Comparison of ENCODE assay signal across 1 cellular context in the genomic region with DNA sequence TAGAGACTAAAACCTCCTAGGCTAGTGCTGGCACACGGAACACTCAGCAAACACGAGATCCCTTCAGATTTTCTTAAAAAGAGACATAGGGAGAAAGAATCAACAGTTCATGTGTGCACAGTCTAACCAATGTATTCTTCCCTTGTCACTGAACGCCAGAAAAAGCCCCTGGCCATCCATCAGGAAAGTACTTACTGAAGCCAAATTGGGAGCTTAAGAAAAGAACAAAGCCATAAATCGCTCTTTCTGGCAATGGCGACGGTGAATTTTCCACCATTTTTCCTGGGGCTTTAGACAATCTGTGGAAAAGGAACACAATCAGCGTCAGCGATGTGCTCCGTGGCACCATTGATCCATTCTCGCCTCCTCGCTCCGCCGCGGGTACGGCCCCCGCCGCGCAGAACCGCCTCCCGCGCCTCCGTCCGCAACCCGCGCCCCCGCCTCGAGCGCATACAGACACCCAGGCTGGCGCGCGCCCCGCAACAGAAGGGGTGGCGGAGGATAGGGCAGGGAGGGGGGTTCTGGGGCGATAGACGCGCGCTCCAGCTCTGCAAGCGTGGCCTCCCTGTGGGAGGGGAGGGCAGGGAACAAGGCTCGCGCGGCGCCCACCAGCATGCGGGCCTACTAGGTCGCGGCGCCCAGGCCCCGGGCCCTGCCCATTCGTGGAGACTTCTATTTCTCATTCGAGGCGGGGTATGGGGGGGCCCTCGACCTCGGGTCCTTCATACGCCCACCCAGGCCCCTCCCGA.
TF ChIP-seq lines count a peak whose summit lies in the region.

No MANE protein-coding gene starts in this region.

TF ChIP-seq in K562, 482 proteins besides CTCF, POLR2A, EP300 and RAD21 (continued from another document and continues in another):
- TF ChIP-seq, protein P1, sequence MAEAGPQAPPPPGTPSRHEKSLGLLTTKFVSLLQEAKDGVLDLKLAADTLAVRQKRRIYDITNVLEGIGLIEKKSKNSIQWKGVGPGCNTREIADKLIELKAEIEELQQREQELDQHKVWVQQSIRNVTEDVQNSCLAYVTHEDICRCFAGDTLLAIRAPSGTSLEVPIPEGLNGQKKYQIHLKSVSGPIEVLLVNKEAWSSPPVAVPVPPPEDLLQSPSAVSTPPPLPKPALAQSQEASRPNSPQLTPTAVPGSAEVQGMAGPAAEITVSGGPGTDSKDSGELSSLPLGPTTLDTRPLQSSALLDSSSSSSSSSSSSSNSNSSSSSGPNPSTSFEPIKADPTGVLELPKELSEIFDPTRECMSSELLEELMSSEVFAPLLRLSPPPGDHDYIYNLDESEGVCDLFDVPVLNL (CRISPR knock-in tag; IDR thresholded peaks at IDR 0.05; ENCODE audit: low read depth): 0 out of 2 replicates have a peak, but pooled peaks have one; percentile 25
- TF ChIP-seq ZNF75A (CRISPR knock-in tag; IDR thresholded peaks at IDR 0.05) (no peak), CTBP1 (IDR thresholded peaks at IDR 0.05; ENCODE audit: borderline replicate concordance) (no peak; the same call in 1 of the 2 replicates), ZNF41 (CRISPR knock-in tag; conservative IDR thresholded peaks at IDR 0.05) (no peak), ZNF232 (CRISPR knock-in tag; IDR thresholded peaks at IDR 0.05) (0 out of 2 replicates have a peak, but pooled peaks have one; percentile 88), POLR2G (IDR thresholded peaks at IDR 0.05; ENCODE audit: low read depth, low read length) (no peak), CHD2 (IDR thresholded peaks at IDR 0.05; ENCODE audit: low read depth, low read length) (no peak), SETDB1 (IDR thresholded peaks at IDR 0.05; ENCODE audit: low read length) (no peak), NELFE (IDR thresholded peaks at IDR 0.05; ENCODE audit: insufficient read depth, insufficient read length) (no peak), ATF7 (IDR thresholded peaks at IDR 0.05) (no peak), SMARCC2 (IDR thresholded peaks at IDR 0.05; ENCODE audit: low read depth) (no peak), CCAR2 (IDR thresholded peaks at IDR 0.05; ENCODE audit: low read depth, low read length) (no peak), CBX2 (IDR thresholded peaks at IDR 0.05; ENCODE audit: insufficient read depth, low read length, poor library complexity, severe bottlenecking) (no peak), NR2C1 (IDR thresholded peaks at IDR 0.05) (no peak), NR2C1 (tag; IDR thresholded peaks at IDR 0.05) (no peak), WHSC1 (IDR thresholded peaks at IDR 0.05; ENCODE audit: low read length) (no peak), XRCC5 (IDR thresholded peaks at IDR 0.05; ENCODE audit: low read depth, low read length) (no peak; the same call in 1 of the 2 replicates), HSF4 (CRISPR knock-in tag; IDR thresholded peaks at IDR 0.05; ENCODE audit: borderline replicate concordance) (no peak), IFI16 (CRISPR knock-in tag; IDR thresholded peaks at IDR 0.05) (no peak), CHD1 (IDR thresholded peaks at IDR 0.05; ENCODE audit: low read length) (no peak), RBM17 (IDR thresholded peaks at IDR 0.05; ENCODE audit: borderline replicate concordance, low read depth, low read length) (no peak), PURB (CRISPR knock-in tag; IDR thresholded peaks at IDR 0.05; ENCODE audit: low read depth) (no peak), ZNF431 (CRISPR knock-in tag; IDR thresholded peaks at IDR 0.05) (no peak; the same call in 1 of the 2 replicates), ILK (tag; IDR thresholded peaks at IDR 0.05; ENCODE audit: borderline replicate concordance, low read depth) (no peak), ERF (CRISPR knock-in tag; IDR thresholded peaks at IDR 0.05) (peak; percentile 80; the same call in 1 of the 2 replicates), NEUROD1 (IDR thresholded peaks at IDR 0.05; ENCODE audit: borderline replicate concordance, low read depth, low read length, partially characterized antibody) (peak; percentile 10), ZNF197 (CRISPR knock-in tag; IDR thresholded peaks at IDR 0.05; ENCODE audit: low read depth) (no peak), CEBPB (tag; IDR thresholded peaks at IDR 0.05) (no peak), ZNF253 (CRISPR knock-in tag; conservative IDR thresholded peaks at IDR 0.05) (no peak), EWSR1 (IDR thresholded peaks at IDR 0.05; ENCODE audit: borderline replicate concordance, low read depth, partially characterized antibody) (no peak), L3MBTL2 (IDR thresholded peaks at IDR 0.05) (no peak), ARHGAP35 (IDR thresholded peaks at IDR 0.05; ENCODE audit: partially characterized antibody) (no peak), FOXJ3 (CRISPR knock-in tag; IDR thresholded peaks at IDR 0.05) (no peak), CSDE1 (IDR thresholded peaks at IDR 0.05) (no peak)
- TF ChIP-seq, protein P2, sequence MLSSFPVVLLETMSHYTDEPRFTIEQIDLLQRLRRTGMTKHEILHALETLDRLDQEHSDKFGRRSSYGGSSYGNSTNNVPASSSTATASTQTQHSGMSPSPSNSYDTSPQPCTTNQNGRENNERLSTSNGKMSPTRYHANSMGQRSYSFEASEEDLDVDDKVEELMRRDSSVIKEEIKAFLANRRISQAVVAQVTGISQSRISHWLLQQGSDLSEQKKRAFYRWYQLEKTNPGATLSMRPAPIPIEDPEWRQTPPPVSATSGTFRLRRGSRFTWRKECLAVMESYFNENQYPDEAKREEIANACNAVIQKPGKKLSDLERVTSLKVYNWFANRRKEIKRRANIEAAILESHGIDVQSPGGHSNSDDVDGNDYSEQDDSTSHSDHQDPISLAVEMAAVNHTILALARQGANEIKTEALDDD (IDR thresholded peaks at IDR 0.05): no peak
- TF ChIP-seq, protein P3, sequence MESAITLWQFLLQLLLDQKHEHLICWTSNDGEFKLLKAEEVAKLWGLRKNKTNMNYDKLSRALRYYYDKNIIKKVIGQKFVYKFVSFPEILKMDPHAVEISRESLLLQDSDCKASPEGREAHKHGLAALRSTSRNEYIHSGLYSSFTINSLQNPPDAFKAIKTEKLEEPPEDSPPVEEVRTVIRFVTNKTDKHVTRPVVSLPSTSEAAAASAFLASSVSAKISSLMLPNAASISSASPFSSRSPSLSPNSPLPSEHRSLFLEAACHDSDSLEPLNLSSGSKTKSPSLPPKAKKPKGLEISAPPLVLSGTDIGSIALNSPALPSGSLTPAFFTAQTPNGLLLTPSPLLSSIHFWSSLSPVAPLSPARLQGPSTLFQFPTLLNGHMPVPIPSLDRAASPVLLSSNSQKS (CRISPR knock-in tag; IDR thresholded peaks at IDR 0.05): no peak
- TF ChIP-seq, protein P4, sequence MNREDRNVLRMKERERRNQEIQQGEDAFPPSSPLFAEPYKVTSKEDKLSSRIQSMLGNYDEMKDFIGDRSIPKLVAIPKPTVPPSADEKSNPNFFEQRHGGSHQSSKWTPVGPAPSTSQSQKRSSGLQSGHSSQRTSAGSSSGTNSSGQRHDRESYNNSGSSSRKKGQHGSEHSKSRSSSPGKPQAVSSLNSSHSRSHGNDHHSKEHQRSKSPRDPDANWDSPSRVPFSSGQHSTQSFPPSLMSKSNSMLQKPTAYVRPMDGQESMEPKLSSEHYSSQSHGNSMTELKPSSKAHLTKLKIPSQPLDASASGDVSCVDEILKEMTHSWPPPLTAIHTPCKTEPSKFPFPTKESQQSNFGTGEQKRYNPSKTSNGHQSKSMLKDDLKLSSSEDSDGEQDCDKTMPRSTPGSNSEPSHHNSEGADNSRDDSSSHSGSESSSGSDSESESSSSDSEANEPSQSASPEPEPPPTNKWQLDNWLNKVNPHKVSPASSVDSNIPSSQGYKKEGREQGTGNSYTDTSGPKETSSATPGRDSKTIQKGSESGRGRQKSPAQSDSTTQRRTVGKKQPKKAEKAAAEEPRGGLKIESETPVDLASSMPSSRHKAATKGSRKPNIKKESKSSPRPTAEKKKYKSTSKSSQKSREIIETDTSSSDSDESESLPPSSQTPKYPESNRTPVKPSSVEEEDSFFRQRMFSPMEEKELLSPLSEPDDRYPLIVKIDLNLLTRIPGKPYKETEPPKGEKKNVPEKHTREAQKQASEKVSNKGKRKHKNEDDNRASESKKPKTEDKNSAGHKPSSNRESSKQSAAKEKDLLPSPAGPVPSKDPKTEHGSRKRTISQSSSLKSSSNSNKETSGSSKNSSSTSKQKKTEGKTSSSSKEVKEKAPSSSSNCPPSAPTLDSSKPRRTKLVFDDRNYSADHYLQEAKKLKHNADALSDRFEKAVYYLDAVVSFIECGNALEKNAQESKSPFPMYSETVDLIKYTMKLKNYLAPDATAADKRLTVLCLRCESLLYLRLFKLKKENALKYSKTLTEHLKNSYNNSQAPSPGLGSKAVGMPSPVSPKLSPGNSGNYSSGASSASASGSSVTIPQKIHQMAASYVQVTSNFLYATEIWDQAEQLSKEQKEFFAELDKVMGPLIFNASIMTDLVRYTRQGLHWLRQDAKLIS (CRISPR knock-in tag; IDR thresholded peaks at IDR 0.05): peak; percentile 93
- TF ChIP-seq, protein P5, sequence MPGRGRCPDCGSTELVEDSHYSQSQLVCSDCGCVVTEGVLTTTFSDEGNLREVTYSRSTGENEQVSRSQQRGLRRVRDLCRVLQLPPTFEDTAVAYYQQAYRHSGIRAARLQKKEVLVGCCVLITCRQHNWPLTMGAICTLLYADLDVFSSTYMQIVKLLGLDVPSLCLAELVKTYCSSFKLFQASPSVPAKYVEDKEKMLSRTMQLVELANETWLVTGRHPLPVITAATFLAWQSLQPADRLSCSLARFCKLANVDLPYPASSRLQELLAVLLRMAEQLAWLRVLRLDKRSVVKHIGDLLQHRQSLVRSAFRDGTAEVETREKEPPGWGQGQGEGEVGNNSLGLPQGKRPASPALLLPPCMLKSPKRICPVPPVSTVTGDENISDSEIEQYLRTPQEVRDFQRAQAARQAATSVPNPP (IDR thresholded peaks at IDR 0.05; ENCODE audit: borderline replicate concordance, insufficient read depth, insufficient read length): no peak
- TF ChIP-seq, protein P6, sequence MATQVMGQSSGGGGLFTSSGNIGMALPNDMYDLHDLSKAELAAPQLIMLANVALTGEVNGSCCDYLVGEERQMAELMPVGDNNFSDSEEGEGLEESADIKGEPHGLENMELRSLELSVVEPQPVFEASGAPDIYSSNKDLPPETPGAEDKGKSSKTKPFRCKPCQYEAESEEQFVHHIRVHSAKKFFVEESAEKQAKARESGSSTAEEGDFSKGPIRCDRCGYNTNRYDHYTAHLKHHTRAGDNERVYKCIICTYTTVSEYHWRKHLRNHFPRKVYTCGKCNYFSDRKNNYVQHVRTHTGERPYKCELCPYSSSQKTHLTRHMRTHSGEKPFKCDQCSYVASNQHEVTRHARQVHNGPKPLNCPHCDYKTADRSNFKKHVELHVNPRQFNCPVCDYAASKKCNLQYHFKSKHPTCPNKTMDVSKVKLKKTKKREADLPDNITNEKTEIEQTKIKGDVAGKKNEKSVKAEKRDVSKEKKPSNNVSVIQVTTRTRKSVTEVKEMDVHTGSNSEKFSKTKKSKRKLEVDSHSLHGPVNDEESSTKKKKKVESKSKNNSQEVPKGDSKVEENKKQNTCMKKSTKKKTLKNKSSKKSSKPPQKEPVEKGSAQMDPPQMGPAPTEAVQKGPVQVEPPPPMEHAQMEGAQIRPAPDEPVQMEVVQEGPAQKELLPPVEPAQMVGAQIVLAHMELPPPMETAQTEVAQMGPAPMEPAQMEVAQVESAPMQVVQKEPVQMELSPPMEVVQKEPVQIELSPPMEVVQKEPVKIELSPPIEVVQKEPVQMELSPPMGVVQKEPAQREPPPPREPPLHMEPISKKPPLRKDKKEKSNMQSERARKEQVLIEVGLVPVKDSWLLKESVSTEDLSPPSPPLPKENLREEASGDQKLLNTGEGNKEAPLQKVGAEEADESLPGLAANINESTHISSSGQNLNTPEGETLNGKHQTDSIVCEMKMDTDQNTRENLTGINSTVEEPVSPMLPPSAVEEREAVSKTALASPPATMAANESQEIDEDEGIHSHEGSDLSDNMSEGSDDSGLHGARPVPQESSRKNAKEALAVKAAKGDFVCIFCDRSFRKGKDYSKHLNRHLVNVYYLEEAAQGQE (CRISPR knock-in tag; IDR thresholded peaks at IDR 0.05; ENCODE audit: low read depth): no peak
- TF ChIP-seq, protein P7, sequence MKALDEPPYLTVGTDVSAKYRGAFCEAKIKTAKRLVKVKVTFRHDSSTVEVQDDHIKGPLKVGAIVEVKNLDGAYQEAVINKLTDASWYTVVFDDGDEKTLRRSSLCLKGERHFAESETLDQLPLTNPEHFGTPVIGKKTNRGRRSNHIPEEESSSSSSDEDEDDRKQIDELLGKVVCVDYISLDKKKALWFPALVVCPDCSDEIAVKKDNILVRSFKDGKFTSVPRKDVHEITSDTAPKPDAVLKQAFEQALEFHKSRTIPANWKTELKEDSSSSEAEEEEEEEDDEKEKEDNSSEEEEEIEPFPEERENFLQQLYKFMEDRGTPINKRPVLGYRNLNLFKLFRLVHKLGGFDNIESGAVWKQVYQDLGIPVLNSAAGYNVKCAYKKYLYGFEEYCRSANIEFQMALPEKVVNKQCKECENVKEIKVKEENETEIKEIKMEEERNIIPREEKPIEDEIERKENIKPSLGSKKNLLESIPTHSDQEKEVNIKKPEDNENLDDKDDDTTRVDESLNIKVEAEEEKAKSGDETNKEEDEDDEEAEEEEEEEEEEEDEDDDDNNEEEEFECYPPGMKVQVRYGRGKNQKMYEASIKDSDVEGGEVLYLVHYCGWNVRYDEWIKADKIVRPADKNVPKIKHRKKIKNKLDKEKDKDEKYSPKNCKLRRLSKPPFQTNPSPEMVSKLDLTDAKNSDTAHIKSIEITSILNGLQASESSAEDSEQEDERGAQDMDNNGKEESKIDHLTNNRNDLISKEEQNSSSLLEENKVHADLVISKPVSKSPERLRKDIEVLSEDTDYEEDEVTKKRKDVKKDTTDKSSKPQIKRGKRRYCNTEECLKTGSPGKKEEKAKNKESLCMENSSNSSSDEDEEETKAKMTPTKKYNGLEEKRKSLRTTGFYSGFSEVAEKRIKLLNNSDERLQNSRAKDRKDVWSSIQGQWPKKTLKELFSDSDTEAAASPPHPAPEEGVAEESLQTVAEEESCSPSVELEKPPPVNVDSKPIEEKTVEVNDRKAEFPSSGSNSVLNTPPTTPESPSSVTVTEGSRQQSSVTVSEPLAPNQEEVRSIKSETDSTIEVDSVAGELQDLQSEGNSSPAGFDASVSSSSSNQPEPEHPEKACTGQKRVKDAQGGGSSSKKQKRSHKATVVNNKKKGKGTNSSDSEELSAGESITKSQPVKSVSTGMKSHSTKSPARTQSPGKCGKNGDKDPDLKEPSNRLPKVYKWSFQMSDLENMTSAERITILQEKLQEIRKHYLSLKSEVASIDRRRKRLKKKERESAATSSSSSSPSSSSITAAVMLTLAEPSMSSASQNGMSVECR (CRISPR knock-in tag; IDR thresholded peaks at IDR 0.05): no peak
- TF ChIP-seq, protein P8, sequence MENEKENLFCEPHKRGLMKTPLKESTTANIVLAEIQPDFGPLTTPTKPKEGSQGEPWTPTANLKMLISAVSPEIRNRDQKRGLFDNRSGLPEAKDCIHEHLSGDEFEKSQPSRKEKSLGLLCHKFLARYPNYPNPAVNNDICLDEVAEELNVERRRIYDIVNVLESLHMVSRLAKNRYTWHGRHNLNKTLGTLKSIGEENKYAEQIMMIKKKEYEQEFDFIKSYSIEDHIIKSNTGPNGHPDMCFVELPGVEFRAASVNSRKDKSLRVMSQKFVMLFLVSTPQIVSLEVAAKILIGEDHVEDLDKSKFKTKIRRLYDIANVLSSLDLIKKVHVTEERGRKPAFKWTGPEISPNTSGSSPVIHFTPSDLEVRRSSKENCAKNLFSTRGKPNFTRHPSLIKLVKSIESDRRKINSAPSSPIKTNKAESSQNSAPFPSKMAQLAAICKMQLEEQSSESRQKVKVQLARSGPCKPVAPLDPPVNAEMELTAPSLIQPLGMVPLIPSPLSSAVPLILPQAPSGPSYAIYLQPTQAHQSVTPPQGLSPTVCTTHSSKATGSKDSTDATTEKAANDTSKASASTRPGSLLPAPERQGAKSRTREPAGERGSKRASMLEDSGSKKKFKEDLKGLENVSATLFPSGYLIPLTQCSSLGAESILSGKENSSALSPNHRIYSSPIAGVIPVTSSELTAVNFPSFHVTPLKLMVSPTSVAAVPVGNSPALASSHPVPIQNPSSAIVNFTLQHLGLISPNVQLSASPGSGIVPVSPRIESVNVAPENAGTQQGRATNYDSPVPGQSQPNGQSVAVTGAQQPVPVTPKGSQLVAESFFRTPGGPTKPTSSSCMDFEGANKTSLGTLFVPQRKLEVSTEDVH (IDR thresholded peaks at IDR 0.05; ENCODE audit: low read depth, partially characterized antibody): no peak
